Comparison of ENCODE assay signal across 1 cellular context in genomic region chr6:3260296-3260695, GRCh38.
TF ChIP-seq lines count a peak whose summit lies in the region.

No MANE protein-coding gene starts in this region.

TF ChIP-seq in K562, 482 proteins besides CTCF, POLR2A, EP300 and RAD21:
- TF ChIP-seq, protein P1, sequence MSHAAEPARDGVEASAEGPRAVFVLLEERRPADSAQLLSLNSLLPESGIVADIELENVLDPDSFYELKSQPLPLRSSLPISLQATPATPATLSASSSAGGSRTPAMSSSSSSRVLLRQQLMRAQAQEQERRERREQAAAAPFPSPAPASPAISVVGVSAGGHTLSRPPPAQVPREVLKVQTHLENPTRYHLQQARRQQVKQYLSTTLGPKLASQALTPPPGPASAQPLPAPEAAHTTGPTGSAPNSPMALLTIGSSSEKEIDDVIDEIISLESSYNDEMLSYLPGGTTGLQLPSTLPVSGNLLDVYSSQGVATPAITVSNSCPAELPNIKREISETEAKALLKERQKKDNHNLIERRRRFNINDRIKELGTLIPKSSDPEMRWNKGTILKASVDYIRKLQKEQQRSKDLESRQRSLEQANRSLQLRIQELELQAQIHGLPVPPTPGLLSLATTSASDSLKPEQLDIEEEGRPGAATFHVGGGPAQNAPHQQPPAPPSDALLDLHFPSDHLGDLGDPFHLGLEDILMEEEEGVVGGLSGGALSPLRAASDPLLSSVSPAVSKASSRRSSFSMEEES (CRISPR knock-in tag; IDR thresholded peaks at IDR 0.05) = peak; percentile 48; the same call in 1 of the 2 replicates
- TF ChIP-seq POLR2H (tag; IDR thresholded peaks at IDR 0.05; ENCODE audit: low read depth) = no peak
